8 cellular contexts compared by ENCODE assay signal in the genomic region with DNA sequence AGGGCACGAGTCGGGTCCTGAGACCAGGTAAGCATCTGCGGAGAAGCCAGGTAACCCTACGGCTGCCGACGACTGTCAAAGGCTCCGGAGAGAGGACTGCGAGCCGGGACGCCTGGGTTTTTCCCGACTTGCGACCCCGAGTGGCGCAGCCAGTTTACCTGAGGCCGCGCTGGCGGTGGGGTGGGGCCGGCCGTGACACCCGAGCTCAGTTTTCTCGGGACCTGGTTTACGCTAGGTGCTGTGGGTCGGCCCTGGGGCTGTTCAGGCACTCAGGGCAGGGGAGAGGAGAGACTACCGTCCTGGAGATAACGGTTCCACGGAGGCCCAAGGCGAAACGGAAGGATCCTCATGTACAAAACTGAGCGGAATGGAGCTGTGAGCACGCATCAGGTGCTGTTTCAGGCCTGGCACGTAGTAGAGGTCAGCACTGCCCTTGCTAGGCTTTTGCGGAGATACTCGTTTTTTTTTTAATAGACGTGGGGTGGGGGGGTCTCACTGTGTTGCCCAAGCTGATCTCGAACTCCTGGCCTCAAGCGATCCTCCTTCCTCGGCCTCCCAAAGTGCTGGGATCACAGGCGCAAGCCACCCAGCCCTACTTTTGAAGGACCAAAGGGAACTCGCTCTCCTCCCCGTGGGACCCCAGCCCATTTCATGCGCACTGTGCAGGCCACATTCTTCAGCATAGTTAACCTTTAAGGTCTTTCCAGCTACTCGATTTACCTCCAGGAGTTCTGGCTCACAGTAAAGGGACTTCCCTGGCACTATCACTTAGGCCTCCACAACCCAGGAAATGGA. TPM values are rescaled to one million over a fixed set of nuclear protein-coding genes. Genes with fewer than 3 reads are reported as not detected.
DNase-seq lines count a peak whose midpoint lies in the region; ATAC-seq, FAIRE-seq and TF ChIP-seq lines count a peak whose summit lies in the region.

No MANE protein-coding gene starts in this region.

- H3K27me3 ChIP-seq in endothelial cell of umbilical vein (ENCODE audit: control insufficient read depth in 2 of 2, insufficient read depth in 2 of 2, low read length in 2 of 2) (no peaks in the 10 kb centered on the region), neuron (ENCODE audit: insufficient read depth, low read length) (no peaks in the 10 kb centered on the region)

- H3K4me3 ChIP-seq in endothelial cell of umbilical vein (replicated peaks in 1 of 3; ENCODE audit: insufficient read depth in 1 of 3, low read depth in 1 of 3, low read length in 3 of 3) (peak overlapping the region; percentile 38 to 78 (median 59)), neuron (ENCODE audit: low read length) (peak overlapping the region; percentile 83)

- H3K9ac ChIP-seq in endothelial cell of umbilical vein (replicated peaks; ENCODE audit: extremely low read depth, insufficient read depth, low read length) = peak overlapping the region; percentile 82

- H3K27ac ChIP-seq in endothelial cell of umbilical vein (ENCODE audit: insufficient read depth, low read depth, low read length) = peak overlapping the region; percentile 45

- H3K4me1 ChIP-seq in endothelial cell of umbilical vein (ENCODE audit: control insufficient read depth, extremely low read depth, insufficient read depth, low read length) = peaks cover 18% of the 10 kb centered on the region
- peaks cover 19% of the 10 kb centered on the region for H3K4me1 ChIP-seq in neuron (ENCODE audit: insufficient read depth, low read length)

- no peaks in the 10 kb centered on the region for H3K9me1 ChIP-seq in endothelial cell of umbilical vein (replicated peaks; ENCODE audit: control insufficient read depth, extremely low read depth, insufficient read depth, low read length)

- H2AFZ ChIP-seq in endothelial cell of umbilical vein (ENCODE audit: low read depth, low read length) (peak overlapping the region; percentile 78), neuron (ENCODE audit: low read depth, low read length) (peak overlapping the region; percentile 20)

- no peaks in the 10 kb centered on the region for H3K9me3 ChIP-seq in endothelial cell of umbilical vein (replicated peaks; ENCODE audit: control insufficient read depth, insufficient read depth, low read length)
- no peaks in the 10 kb centered on the region for H3K9me3 ChIP-seq in neuron (ENCODE audit: low read length)

- no peak for TF ChIP-seq CTCF in endothelial cell of umbilical vein (IDR thresholded peaks at IDR 0.05; ENCODE audit: extremely low read depth in 1 of 2, insufficient read depth in 1 of 2, low read depth in 1 of 2, low read length in 2 of 2)

- BruUV-seq in endothelial cell of umbilical vein (replicated peaks; lab: Mats Ljungman, UMichigan) = TSS peak; percentile 26

- ATAC-seq in GM18858 (IDR thresholded peaks at IDR 0.05; ENCODE audit: unreplicated experiment) = peak; percentile 1
- peak; percentile 16 for ATAC-seq in HG02763 (IDR thresholded peaks at IDR 0.05; ENCODE audit: unreplicated experiment)
- ATAC-seq in GM18520 (IDR thresholded peaks at IDR 0.05; ENCODE audit: unreplicated experiment) = no peak

- DNase-seq in RKO (ENCODE audit: low spot score) (peak; percentile 24), endothelial cell of umbilical vein (ENCODE audit: low read depth, low spot score) (no peak), LoVo (ENCODE audit: low spot score) (no peak), NCI-H2196 (lab: John Stamatoyannopoulos, UW; ENCODE audit: unreplicated experiment) (no peak)

- peak overlapping the region; percentile 59 for H3K4me2 ChIP-seq in endothelial cell of umbilical vein (ENCODE audit: insufficient read depth, low read length)

- TF ChIP-seq POLR2A in endothelial cell of umbilical vein (IDR thresholded peaks at IDR 0.05; ENCODE audit: low read depth, low read length) = no peak

- intact Hi-C loops in endothelial cell of umbilical vein (cut with micrococcal nuclease) = loop anchor here (2.0 to 5.0 kb wide), 2 partner anchors 81 to 259 kb away; a partner anchor contains a TSS

- peaks cover 51% of the 10 kb centered on the region for H3K79me2 ChIP-seq in endothelial cell of umbilical vein (ENCODE audit: control insufficient read depth, insufficient read depth, low read length)

- FAIRE-seq in endothelial cell of umbilical vein (lab: Jason Lieb, UNC) = peak; percentile 78

- H3K36me3 ChIP-seq in endothelial cell of umbilical vein (ENCODE audit: control insufficient read depth in 2 of 2, extremely low read depth in 1 of 2, insufficient read depth in 2 of 2, low read length in 2 of 2) = no peaks in the 10 kb centered on the region
- peaks cover 4% of the 10 kb centered on the region for H3K36me3 ChIP-seq in neuron (ENCODE audit: insufficient read depth, low read length)

- dilution Hi-C loops in endothelial cell of umbilical vein (cut with MboI; ENCODE audit: extremely low pct_ligation_motif_present, low sequenced_read_pairs) = no loop called here

- H4K20me1 ChIP-seq in endothelial cell of umbilical vein (replicated peaks; ENCODE audit: control insufficient read depth, extremely low read depth, insufficient read depth, low read length) = no peaks in the 10 kb centered on the region

- CTCF ChIA-PET in endothelial cell of umbilical vein (lab: Charles Lee) = interaction anchor here (1.0 to 13.1 kb wide), 10 partner anchors 7 to 368 kb away, joined by 3 to 255 read pairs (median 4); a partner anchor contains a TSS

- POLR2A ChIA-PET in endothelial cell of umbilical vein (lab: Charles Lee) = interaction anchor here (0.7 to 2.1 kb wide), 19 partner anchors 8 to 369 kb away, joined by 3 to 23 read pairs (median 5); a partner anchor contains a TSS

TF ChIP-seq in endothelial cell of umbilical vein, 7 proteins besides CTCF, POLR2A, EP300 and RAD21:
- peak; percentile 17 for TF ChIP-seq GATA2 (IDR thresholded peaks at IDR 0.05; ENCODE audit: insufficient read depth, insufficient read length, low read depth, low read length)
- TF ChIP-seq, protein P1, sequence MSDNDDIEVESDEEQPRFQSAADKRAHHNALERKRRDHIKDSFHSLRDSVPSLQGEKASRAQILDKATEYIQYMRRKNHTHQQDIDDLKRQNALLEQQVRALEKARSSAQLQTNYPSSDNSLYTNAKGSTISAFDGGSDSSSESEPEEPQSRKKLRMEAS (IDR thresholded peaks at IDR 0.05; ENCODE audit: insufficient read depth, insufficient read length) = no peak

RNA-seq across cellular contexts. Expression of a gene that starts 0.5 kb away (rescaled TPM):
- total RNA-seq in endothelial cell of umbilical vein = 12.0 and 14.4 TPM in 2 replicates
- 8.8 and 9.1 TPM in 2 replicates for polyA plus RNA-seq in endothelial cell of umbilical vein
- 7.7 and 8.5 TPM in 2 replicates for polyA plus RNA-seq in endothelial cell of umbilical vein (2011; cell fraction: cytosol; rRNA removed)
- polyA plus RNA-seq in endothelial cell of umbilical vein (2011; cell fraction: nucleus; rRNA removed) = 3.2 and 4.0 TPM in 2 replicates
- 13.0 and 14.9 TPM in 2 replicates for polyA plus RNA-seq in endothelial cell of umbilical vein (2012)
- 10.3 and 11.9 TPM in 2 replicates for polyA minus RNA-seq in endothelial cell of umbilical vein
- polyA minus RNA-seq in endothelial cell of umbilical vein (2011; cell fraction: cytosol; rRNA and poly(A)+ RNA removed) = 16.6 TPM
- 5.5 and 6.2 TPM in 2 replicates for polyA minus RNA-seq in endothelial cell of umbilical vein (2011; cell fraction: nucleus; rRNA and poly(A)+ RNA removed)

RNA-seq across cellular contexts. Expression of a gene that starts 0.8 kb away (rescaled TPM):
- total RNA-seq in endothelial cell of umbilical vein = 42.4 and 55.6 TPM in 2 replicates
- 6.4 and 7.8 TPM in 2 replicates for polyA plus RNA-seq in endothelial cell of umbilical vein
- polyA plus RNA-seq in endothelial cell of umbilical vein (2011; cell fraction: cytosol; rRNA removed) = 10.8 and 12.0 TPM in 2 replicates
- polyA plus RNA-seq in endothelial cell of umbilical vein (2011; cell fraction: nucleus; rRNA removed) = 35.5 and 53.6 TPM in 2 replicates
- polyA plus RNA-seq in endothelial cell of umbilical vein (2012) = 15.3 and 21.6 TPM in 2 replicates
- polyA minus RNA-seq in endothelial cell of umbilical vein = 25.0 and 26.8 TPM in 2 replicates
- polyA minus RNA-seq in endothelial cell of umbilical vein (2011; cell fraction: cytosol; rRNA and poly(A)+ RNA removed) = 37.2 TPM
- polyA minus RNA-seq in endothelial cell of umbilical vein (2011; cell fraction: nucleus; rRNA and poly(A)+ RNA removed) = 40.3 and 71.6 TPM in 2 replicates

RNA-seq across cellular contexts. Expression of a gene that starts 38.0 kb away (rescaled TPM):
- 320 and 329 TPM in 2 replicates for total RNA-seq in endothelial cell of umbilical vein
- 259 and 345 TPM in 2 replicates for polyA plus RNA-seq in endothelial cell of umbilical vein
- 366 and 382 TPM in 2 replicates for polyA plus RNA-seq in endothelial cell of umbilical vein (2011; cell fraction: cytosol; rRNA removed)
- 97.3 and 133 TPM in 2 replicates for polyA plus RNA-seq in endothelial cell of umbilical vein (2011; cell fraction: nucleus; rRNA removed)
- polyA plus RNA-seq in endothelial cell of umbilical vein (2012) = 264 and 304 TPM in 2 replicates
- 187 and 217 TPM in 2 replicates for polyA minus RNA-seq in endothelial cell of umbilical vein
- polyA minus RNA-seq in endothelial cell of umbilical vein (2011; cell fraction: cytosol; rRNA and poly(A)+ RNA removed) = 51.3 TPM
- polyA minus RNA-seq in endothelial cell of umbilical vein (2011; cell fraction: nucleus; rRNA and poly(A)+ RNA removed) = 29.2 and 41.5 TPM in 2 replicates
